ENCODE assay signal across 10 cellular contexts in the genomic region with DNA sequence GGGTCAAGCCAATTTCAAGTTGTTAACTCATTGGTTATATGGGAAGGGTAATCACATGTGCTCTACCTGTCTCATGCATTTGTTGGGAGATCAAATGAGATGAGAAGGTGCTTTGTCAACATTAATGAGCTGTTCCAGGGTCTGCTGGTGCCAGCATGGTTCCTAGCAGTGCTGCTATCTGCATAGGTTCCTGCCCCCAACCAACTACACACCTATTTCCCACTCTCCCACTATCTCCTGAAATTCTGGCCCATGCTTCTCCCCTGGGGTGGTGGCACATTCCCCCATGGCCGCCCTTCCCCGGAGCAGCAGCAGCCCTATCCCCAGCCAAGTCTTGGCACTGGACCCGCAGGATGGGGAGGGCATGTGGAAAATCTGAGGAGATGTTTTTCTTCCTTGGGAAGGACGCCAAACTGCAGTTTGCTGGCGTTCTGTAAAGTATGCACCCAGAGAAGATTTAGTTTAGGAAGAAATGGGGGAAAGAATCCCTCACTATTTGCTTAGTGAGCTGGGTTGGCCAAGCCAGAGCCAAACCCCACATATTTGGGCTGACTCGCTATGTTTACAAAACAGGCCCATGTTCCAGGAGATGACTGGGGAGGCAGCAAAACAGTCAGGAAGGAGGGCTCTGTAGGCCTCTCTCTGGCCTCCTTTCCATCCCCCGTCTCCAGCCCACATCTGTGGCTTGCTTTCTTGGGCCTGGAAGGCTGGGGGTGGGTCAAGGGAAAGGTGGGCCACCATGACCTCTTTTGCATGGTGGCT. TPM values are rescaled to one million over a fixed set of nuclear protein-coding genes. Genes with fewer than 3 reads are reported as not detected.
A peak's percentile ranks its signal among the peaks of the same experiment; 100 is the strongest.
DNase-seq lines count a peak whose midpoint lies in the region; ATAC-seq and TF ChIP-seq lines count a peak whose summit lies in the region.
"Had no signal": no experiment of that assay in that cellular context is flagged by ENCODE, and none has a peak within 500 bp of the region (broad histone marks: within the 10 kb centered on the region; RNA-seq: fewer than 3 reads in every experiment).

No MANE protein-coding gene starts in this region.

- H4K20me1 ChIP-seq in Karpas-422 (ENCODE audit: insufficient read depth, low read depth, low read length), result no peaks in the 10 kb centered on the region

- no peak overlapping the region for H2AFZ ChIP-seq in Karpas-422 (ENCODE audit: low read length)

- H3K36me3 ChIP-seq in colonic mucosa, result no peaks in the 10 kb centered on the region
- H3K36me3 ChIP-seq in lung (ENCODE audit: control insufficient read depth in 2 of 2, insufficient read depth in 2 of 2, low read length in 2 of 2), result no peaks in the 10 kb centered on the region
- no peaks in the 10 kb centered on the region for H3K36me3 ChIP-seq in thoracic aorta
- H3K36me3 ChIP-seq in Karpas-422 (ENCODE audit: insufficient read depth, low read length), result no peaks in the 10 kb centered on the region

- H3K4me2 ChIP-seq in Karpas-422 (ENCODE audit: low read depth, low read length, poor library complexity, severe bottlenecking), result no peak overlapping the region

- H3K79me2 ChIP-seq in Karpas-422 (ENCODE audit: low read length), result no peaks in the 10 kb centered on the region

- H3K9me3 ChIP-seq in colonic mucosa, result no peaks in the 10 kb centered on the region
- H3K9me3 ChIP-seq in lung (ENCODE audit: control insufficient read depth in 2 of 2, insufficient read depth in 1 of 2, low read length in 1 of 2), result no peaks in the 10 kb centered on the region
- H3K9me3 ChIP-seq in thoracic aorta, result no peaks in the 10 kb centered on the region
- no peaks in the 10 kb centered on the region for H3K9me3 ChIP-seq in Karpas-422 (ENCODE audit: low read length)

- DNase-seq in NCI-H226, result peak; percentile 85
- DNase-seq in colonic mucosa, result peak; percentile 36
- no peak for DNase-seq in lung (ENCODE audit: low spot score)
- DNase-seq in thoracic aorta (ENCODE audit: low spot score), result peak; percentile 61
- no peak for DNase-seq in DMS79 treated with DMSO at 0.1 percent for 48 hours (lab: John Stamatoyannopoulos, UW)
- no peak for DNase-seq in Karpas-422
- no peak for DNase-seq in GDM1 (lab: John Stamatoyannopoulos, UW)
- DNase-seq: activated CD4-positive, alpha-beta T cell treated with anti-CD3 and anti-CD28 coated beads for 4 hours; NCI-H2107 had no signal

- WGBS in lung, 2 donors, result 46 to 82% methylated on average over 7 of the region's 7 CpGs

- intact Hi-C loops in colonic mucosa (cut with DNase I), result no loop called here

- H3K4me3 ChIP-seq in colonic mucosa (no peak overlapping the region), lung (no peak overlapping the region), thoracic aorta (no peak overlapping the region), Karpas-422 (ENCODE audit: low read length) (no peak overlapping the region)

- TF ChIP-seq CTCF in colonic mucosa (IDR thresholded peaks at IDR 0.05) (no peak), lung (IDR thresholded peaks at IDR 0.05; ENCODE audit: control extremely low read depth, extremely low read depth) (no peak), thoracic aorta (IDR thresholded peaks at IDR 0.05) (no peak)

- H3K27me3 ChIP-seq in colonic mucosa (no peaks in the 10 kb centered on the region), lung (ENCODE audit: control insufficient read depth, insufficient read depth) (no peaks in the 10 kb centered on the region), thoracic aorta (replicated peaks; ENCODE audit: insufficient read depth) (no peaks in the 10 kb centered on the region), Karpas-422 (ENCODE audit: low read length) (no peaks in the 10 kb centered on the region)

- peak overlapping the region in 1 of 2 donors; percentile 17 for H3K9ac ChIP-seq in colonic mucosa (ENCODE audit: low read depth in 2 of 2, low read length in 2 of 2)
- no peak overlapping the region for H3K9ac ChIP-seq in Karpas-422 (ENCODE audit: low read length)

- ATAC-seq in lung (ENCODE audit: insufficient read depth, low FRiP score) (peak; percentile 24), thoracic aorta (ENCODE audit: insufficient number of reproducible peaks, low FRiP score, low read depth) (peak; percentile 44), GM18519 (IDR thresholded peaks at IDR 0.05; ENCODE audit: low FRiP score, unreplicated experiment) (no peak)

- peaks cover 12% of the 10 kb centered on the region for H3K4me1 ChIP-seq in colonic mucosa
- peaks cover 10 to 22% of the 10 kb centered on the region in 2 donors for H3K4me1 ChIP-seq in lung (ENCODE audit: control insufficient read depth in 2 of 2, insufficient read depth in 2 of 2, low read length in 2 of 2)
- peaks cover 52 to 89% of the 10 kb centered on the region in 2 donors for H3K4me1 ChIP-seq in thoracic aorta (ENCODE audit: control insufficient read depth in 1 of 2, low read depth in 2 of 2)
- H3K4me1 ChIP-seq in Karpas-422 (ENCODE audit: low read length), result no peaks in the 10 kb centered on the region

- peak overlapping the region; percentile 55 for H3K27ac ChIP-seq in colonic mucosa
- H3K27ac ChIP-seq in lung (ENCODE audit: low read depth in 1 of 2, low read length in 1 of 2), result peak overlapping the region; percentile 78 to 93
- H3K27ac ChIP-seq in thoracic aorta, result peak overlapping the region; percentile 96 to 97
- H3K27ac ChIP-seq in Karpas-422 (ENCODE audit: low read length), result no peak overlapping the region

- H3K9me2 ChIP-seq in Karpas-422 (replicated peaks; ENCODE audit: insufficient read depth, low read length), result no peaks in the 10 kb centered on the region

RNA-seq across cellular contexts. Expression of a gene that starts 42.5 kb away (rescaled TPM):
- 1 to 10 TPM; 1.9 to 6.5 TPM for total RNA-seq in colonic mucosa
- 10 to 100 TPM; 17.9 to 88.4 TPM for total RNA-seq in lung
- polyA plus RNA-seq in lung, result 1 to 10 TPM; 2.2 to 5.6 TPM
- 100 to 1,000 TPM in 1 of 2 donors, 10 to 100 TPM in 1; 89.1 to 241 TPM for total RNA-seq in thoracic aorta
- total RNA-seq in Karpas-422 (2014; rRNA removed; shearing (Covaris generic); ENCODE audit: low replicate concordance), result not detected in 2 replicates

Comparison
In these comparisons a context has a peak if more than half of its experiments do, and no peak if none do; other contexts are left out.
1. DNase-seq: peak in NCI-H226 (single experiment), colonic mucosa (single experiment) and thoracic aorta (single experiment); none in lung (single experiment), DMS79 treated with DMSO at 0.1 percent for 48 hours (single experiment), Karpas-422 (single experiment) and GDM1 (single experiment).